ENCODE assay signal across 10 cellular contexts in genomic region chr14:95503365-95504134, GRCh38. TPM values are rescaled to one million over a fixed set of nuclear protein-coding genes. Genes with fewer than 3 reads are reported as not detected.
DNase-seq lines count a peak whose midpoint lies in the region; ATAC-seq and TF ChIP-seq lines count a peak whose summit lies in the region.
"Had no signal": no experiment of that assay in that cellular context is flagged by ENCODE, and none has a peak within 500 bp of the region (broad histone marks: within the 10 kb centered on the region; RNA-seq: fewer than 3 reads in every experiment).

No MANE protein-coding gene starts in this region.

- no peak overlapping the region for H3K27ac Mint-ChIP-seq in T-helper 2 cell treated with Interferon-gamma antibody and Interleukin-4, amounts not matched to agents 5 μg/mL and 100 μg/mL, for 36 hours
- H3K27ac Mint-ChIP-seq in endothelial cell (ENCODE audit: unreplicated experiment), result no peak overlapping the region

- no peak overlapping the region for H3K9ac ChIP-seq in mammary epithelial cell (ENCODE audit: insufficient read depth, low read length)

- dilution Hi-C loops in mammary epithelial cell (cut with HindIII; ENCODE audit: low sequenced_read_pairs), result no loop called here

- H3K4me3 ChIP-seq in left ventricle myocardium inferior (no peak overlapping the region), right atrium auricular region (no peak overlapping the region), aorta (ENCODE audit: low read length in 2 of 2) (no peak overlapping the region), mammary epithelial cell (replicated peaks in 1 of 3; ENCODE audit: insufficient read depth in 1 of 3, low read depth in 2 of 3, low read length in 3 of 3) (no peak overlapping the region)
- H3K4me3 ChIP-seq: body of pancreas had no signal

- H3K9me3 Mint-ChIP-seq in T-helper 2 cell treated with Interferon-gamma antibody and Interleukin-4, amounts not matched to agents 5 μg/mL and 100 μg/mL, for 36 hours, result no peaks in the 10 kb centered on the region
- no peaks in the 10 kb centered on the region for H3K9me3 Mint-ChIP-seq in endothelial cell (ENCODE audit: unreplicated experiment)
- H3K9me3 Mint-ChIP-seq: activated CD4-positive, alpha-beta T cell treated with anti-CD3 and anti-CD28 coated beads, Interleukin-2, amount 10 ng/mL, durations not matched to agents 7 days and 5 days had no signal

- peaks cover 52% of the 10 kb centered on the region for H3K36me3 Mint-ChIP-seq in T-helper 2 cell treated with Interferon-gamma antibody and Interleukin-4, amounts not matched to agents 5 μg/mL and 100 μg/mL, for 36 hours (ENCODE audit: low read depth)
- no peaks in the 10 kb centered on the region for H3K36me3 Mint-ChIP-seq in endothelial cell (ENCODE audit: low read depth, unreplicated experiment)

- DNase-seq in left ventricle myocardium inferior (no peak), right atrium auricular region (ENCODE audit: low spot score) (no peak), aorta (peak; percentile 35 to 38), mammary epithelial cell (no peak), endothelial cell (ENCODE audit: low spot score) (no peak)
- DNase-seq in T-helper 2 cell treated with Interferon-gamma antibody and Interleukin-4, amounts not matched to agents 5 μg/mL and 100 μg/mL, for 36 hours (ENCODE audit: low spot score), result no peak
- DNase-seq: activated CD4-positive, alpha-beta T cell treated with anti-CD3 and anti-CD28 coated beads, Interleukin-2, amount 10 ng/mL, durations not matched to agents 7 days and 5 days; body of pancreas had no signal

- H3K4me1 Mint-ChIP-seq in T-helper 2 cell treated with Interferon-gamma antibody and Interleukin-4, amounts not matched to agents 5 μg/mL and 100 μg/mL, for 36 hours (ENCODE audit: low read depth), result peaks cover 39% of the 10 kb centered on the region
- H3K4me1 Mint-ChIP-seq in endothelial cell (ENCODE audit: unreplicated experiment), result peaks cover 7% of the 10 kb centered on the region

- H2AFZ ChIP-seq in mammary epithelial cell (ENCODE audit: low read depth, low read length), result no peak overlapping the region

- H3K79me2 ChIP-seq in mammary epithelial cell (ENCODE audit: insufficient read depth, low read length), result no peaks in the 10 kb centered on the region

- no peaks in the 10 kb centered on the region for H4K20me1 ChIP-seq in mammary epithelial cell (ENCODE audit: insufficient read depth, low read length)

- WGBS in aorta, 2 donors, result 84 to 85% methylated on average over 8 of the region's 8 CpGs
- WGBS in mammary epithelial cell (ENCODE audit: low coverage, missing lambda C conversion rate), result 96% methylated on average over 6 of the region's 8 CpGs

- no peaks in the 10 kb centered on the region for H3K36me3 ChIP-seq in left ventricle myocardium inferior
- H3K36me3 ChIP-seq in right atrium auricular region, result no peaks in the 10 kb centered on the region
- no peaks in the 10 kb centered on the region for H3K36me3 ChIP-seq in aorta (ENCODE audit: control insufficient read depth in 1 of 2, insufficient read depth in 2 of 2, low read length in 1 of 2)
- no peaks in the 10 kb centered on the region for H3K36me3 ChIP-seq in mammary epithelial cell (ENCODE audit: insufficient read depth, low read length)

- H3K9me3 ChIP-seq in left ventricle myocardium inferior (replicated peaks), result no peaks in the 10 kb centered on the region
- no peaks in the 10 kb centered on the region for H3K9me3 ChIP-seq in right atrium auricular region
- no peaks in the 10 kb centered on the region for H3K9me3 ChIP-seq in aorta (ENCODE audit: control insufficient read depth, low read length)
- H3K9me3 ChIP-seq in mammary epithelial cell (replicated peaks; ENCODE audit: insufficient read depth, low read length), result no peaks in the 10 kb centered on the region
- H3K9me3 ChIP-seq: body of pancreas had no signal

- H3K4me1 ChIP-seq in left ventricle myocardium inferior (peaks cover 96% of the 10 kb centered on the region), right atrium auricular region (peaks cover 0 to 85% of the 10 kb centered on the region in 2 donors), aorta (ENCODE audit: control insufficient read depth in 1 of 2, insufficient read depth in 2 of 2, low read length in 2 of 2) (peaks cover 0 to 1% of the 10 kb centered on the region in 2 donors), mammary epithelial cell (ENCODE audit: insufficient read depth, low read length) (peaks cover 27% of the 10 kb centered on the region)

- H3K27me3 ChIP-seq in left ventricle myocardium inferior (ENCODE audit: low read depth) (no peaks in the 10 kb centered on the region), right atrium auricular region (no peaks in the 10 kb centered on the region), aorta (ENCODE audit: control insufficient read depth in 1 of 2, insufficient read depth in 2 of 2, low read length in 1 of 2) (no peaks in the 10 kb centered on the region), mammary epithelial cell (ENCODE audit: insufficient read depth, low read length) (no peaks in the 10 kb centered on the region)
- H3K27me3 ChIP-seq: body of pancreas had no signal

- no peak overlapping the region for H3K4me2 ChIP-seq in mammary epithelial cell (ENCODE audit: insufficient read depth, low read depth, low read length)

- no peak overlapping the region for H3K4me3 Mint-ChIP-seq in T-helper 2 cell treated with Interferon-gamma antibody and Interleukin-4, amounts not matched to agents 5 μg/mL and 100 μg/mL, for 36 hours
- no peak overlapping the region for H3K4me3 Mint-ChIP-seq in endothelial cell (ENCODE audit: unreplicated experiment)
- H3K4me3 Mint-ChIP-seq: activated CD4-positive, alpha-beta T cell treated with anti-CD3 and anti-CD28 coated beads, Interleukin-2, amount 10 ng/mL, durations not matched to agents 7 days and 5 days had no signal

- TF ChIP-seq CTCF in left ventricle myocardium inferior (IDR thresholded peaks at IDR 0.05; ENCODE audit: borderline replicate concordance) (no peak), right atrium auricular region (IDR thresholded peaks at IDR 0.05) (no peak), mammary epithelial cell (conservative IDR thresholded peaks at IDR 0.05 in 1 of 2, IDR thresholded peaks at IDR 0.05 in 1 of 2; ENCODE audit: extremely low read depth in 1 of 2, insufficient read depth in 1 of 2, low read depth in 1 of 2, low read length in 2 of 2) (no peak), endothelial cell (IDR thresholded peaks at IDR 0.05; ENCODE audit: unreplicated experiment) (no peak)

- in situ Hi-C loops in mammary epithelial cell (cut with MboI; ENCODE audit: low sequenced_read_pairs in 2 of 2), result loop anchor here in 1 of 2 donors (25.0 kb wide), 1 partner anchor 241 kb away; no protein-coding TSS in a partner anchor

- H3K27ac ChIP-seq in left ventricle myocardium inferior (replicated peaks) (peak overlapping the region; percentile 38), right atrium auricular region (no peak overlapping the region), aorta (ENCODE audit: low read depth in 1 of 2, low read length in 2 of 2) (no peak overlapping the region), mammary epithelial cell (ENCODE audit: insufficient read depth, low read depth, low read length) (no peak overlapping the region)
- H3K27ac ChIP-seq: body of pancreas had no signal

- CTCF ChIA-PET in mammary epithelial cell (lab: Charles Lee; ENCODE audit: low non-redundant PET), result no interaction called here

- H3K27me3 Mint-ChIP-seq in T-helper 2 cell treated with Interferon-gamma antibody and Interleukin-4, amounts not matched to agents 5 μg/mL and 100 μg/mL, for 36 hours (ENCODE audit: low read depth), result no peaks in the 10 kb centered on the region
- H3K27me3 Mint-ChIP-seq in endothelial cell (ENCODE audit: unreplicated experiment), result peaks cover 2% of the 10 kb centered on the region
- H3K27me3 Mint-ChIP-seq: activated CD4-positive, alpha-beta T cell treated with anti-CD3 and anti-CD28 coated beads, Interleukin-2, amount 10 ng/mL, durations not matched to agents 7 days and 5 days had no signal

- intact Hi-C loops in left ventricle myocardium inferior (cut with micrococcal nuclease), result no loop called here
- intact Hi-C loops in aorta (cut with DNase I), result no loop called here
- intact Hi-C loops in mammary epithelial cell (cut with micrococcal nuclease), result no loop called here

- no TSS peak for BruUV-seq in mammary epithelial cell (replicated peaks; lab: Mats Ljungman, UMichigan)

- ATAC-seq in GM21825 (IDR thresholded peaks at IDR 0.05; ENCODE audit: unreplicated experiment), result peak; percentile 38
- ATAC-seq in HG03521 (IDR thresholded peaks at IDR 0.05; ENCODE audit: unreplicated experiment), result peak; percentile 52
- ATAC-seq in aorta (ENCODE audit: low FRiP score), result no peak
- ATAC-seq: body of pancreas had no signal

RNA-seq across cellular contexts. Expression of gene SYNE3, which starts 12.9 kb away (rescaled TPM):
- 11.3 TPM for total RNA-seq in left ventricle myocardium inferior
- 10 to 100 TPM in 1 of 2 donors, 1 to 10 TPM in 1; 8.2 to 13.2 TPM for total RNA-seq in right atrium auricular region
- total RNA-seq in aorta, result 10 to 100 TPM; 39.1 to 61.5 TPM
- polyA plus RNA-seq in aorta, result 1 to 10 TPM; 3.0 to 6.9 TPM
- 10 to 100 TPM in 1 of 2 donors, 1 to 10 TPM in 1; 3.5 to 13.0 TPM for total RNA-seq in mammary epithelial cell
- 2.4 TPM for polyA plus RNA-seq in mammary epithelial cell
- polyA minus RNA-seq in mammary epithelial cell, result 13.3 TPM
- 0.62 TPM for total RNA-seq in endothelial cell (ENCODE audit: unreplicated experiment)

RNA-seq across cellular contexts. Expression of gene GLRX5, which starts 31.3 kb away (rescaled TPM):
- total RNA-seq in left ventricle myocardium inferior (85.0 TPM), right atrium auricular region (10 to 100 TPM; 54.0 to 58.9 TPM), aorta (10 to 100 TPM; 20.1 to 22.4 TPM), mammary epithelial cell (10 to 100 TPM; 21.2 to 34.6 TPM), endothelial cell (ENCODE audit: unreplicated experiment) (40.3 TPM)
- polyA plus RNA-seq in aorta (10 to 100 TPM; 41.9 to 54.2 TPM), mammary epithelial cell (30.5 TPM)
- polyA minus RNA-seq in mammary epithelial cell, result 17.2 TPM

Comparison
In these comparisons a context has a peak if more than half of its experiments do, and no peak if none do; other contexts are left out.
1. DNase-seq: peak in aorta (2 of 2); none in left ventricle myocardium inferior (single experiment), right atrium auricular region (single experiment), mammary epithelial cell (single experiment), T-helper 2 cell treated with Interferon-gamma antibody and Interleukin-4, amounts not matched to agents 5 μg/mL and 100 μg/mL, for 36 hours (single experiment) and endothelial cell (single experiment).